ENCODE assay signal across 6 cellular contexts in genomic region chr2:67771380-67771779, GRCh38.
"Had no signal": no experiment of that assay in that cellular context is flagged by ENCODE, and none has a peak within 500 bp of the region (broad histone marks: within the 10 kb centered on the region; RNA-seq: fewer than 3 reads in every experiment).

No MANE protein-coding gene starts in this region.

- H3K9ac ChIP-seq: KMS-11 had no signal

- H3K4me1 Mint-ChIP-seq: IgD-negative memory B cell had no signal

- H3K4me3 Mint-ChIP-seq: IgD-negative memory B cell had no signal

- H3K36me3 Mint-ChIP-seq: IgD-negative memory B cell had no signal

- H3K27ac Mint-ChIP-seq: IgD-negative memory B cell had no signal

- H3K4me3 ChIP-seq: K562 had no signal

- H3K4me2 ChIP-seq: KMS-11 had no signal

- ATAC-seq: K562 had no signal

- FAIRE-seq: K562 had no signal

- H3K27ac ChIP-seq: HL-60, KMS-11 had no signal

- DNase-seq: KBM-7, KG1 had no signal
